Comparison of ENCODE assay signal across 8 cellular contexts in the genomic region with DNA sequence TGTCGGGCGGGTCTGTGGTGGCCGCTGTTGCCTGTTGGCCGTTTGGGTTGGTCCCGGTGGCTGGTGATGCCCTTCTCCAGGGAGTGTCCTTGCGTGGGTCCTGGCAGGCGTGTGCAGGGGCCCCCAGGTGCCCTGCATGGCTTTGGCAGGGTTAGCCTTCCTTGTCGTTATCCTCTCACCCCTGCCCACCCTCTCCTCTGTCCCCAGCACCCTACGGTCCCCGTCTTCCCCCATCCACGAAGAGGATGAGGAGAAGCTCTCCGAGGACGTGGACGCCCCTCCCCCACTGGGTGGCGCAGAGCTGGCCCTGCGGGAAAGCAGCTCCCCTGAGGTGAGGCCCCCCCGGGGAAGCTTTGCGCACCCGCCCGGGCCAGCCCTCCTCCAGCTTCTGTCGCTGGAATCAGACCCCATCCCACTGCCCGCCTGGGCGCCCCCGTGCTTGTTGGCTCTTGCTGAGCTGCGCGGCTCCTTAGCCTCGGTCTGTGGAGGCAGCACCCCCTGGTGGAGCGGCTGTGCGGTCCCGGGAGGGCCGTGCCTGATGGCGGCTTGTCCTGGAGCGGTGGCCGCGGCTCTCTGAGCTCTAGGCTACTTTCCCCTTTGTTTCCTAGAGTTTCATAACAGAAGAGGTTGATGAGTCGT. TPM values are rescaled to one million over a fixed set of nuclear protein-coding genes. Genes with fewer than 3 reads are reported as not detected.
DNase-seq lines count a peak whose midpoint lies in the region; ATAC-seq and TF ChIP-seq lines count a peak whose summit lies in the region.

No MANE protein-coding gene starts in this region.

- TF ChIP-seq CTCF in AG09319 (IDR thresholded peaks at IDR 0.05; ENCODE audit: low read depth, low read length) = peak; percentile 8

- no peak overlapping the region for H3K4me3 ChIP-seq in HUES64 (ENCODE audit: low read length)

- H3K4me1 ChIP-seq in HUES64 (ENCODE audit: insufficient read depth, low read length) = no peaks in the 10 kb centered on the region

- DNase-seq in AG09319 (ENCODE audit: extremely low read depth, low read depth) = no peak
- DNase-seq in activated naive CD4-positive, alpha-beta T cell treated with Interleukin-2 at 50 U/mL for 16 hours = peak; percentile 29
- peak; percentile 31 for DNase-seq in iris pigment epithelial cell (ENCODE audit: low read depth)
- peak; percentile 73 for DNase-seq in stimulated activated naive CD8-positive, alpha-beta T cell treated with anti-CD3 and anti-CD28 coated beads, Interleukin-15, Interleukin-2, amounts not matched to agents 100 U/mL and 50 U/mL, for 24 hours
- no peak for DNase-seq in NCI-H345 (lab: John Stamatoyannopoulos, UW)

- ATAC-seq in stimulated activated naive CD8-positive, alpha-beta T cell treated with anti-CD3 and anti-CD28 coated beads, Interleukin-15, Interleukin-2, amounts not matched to agents 100 U/mL and 50 U/mL, for 24 hours = peak; percentile 58
- ATAC-seq in HG02678 (IDR thresholded peaks at IDR 0.05; ENCODE audit: unreplicated experiment) (no peak), GM18519 (IDR thresholded peaks at IDR 0.05; ENCODE audit: low FRiP score, unreplicated experiment) (no peak)

- H3K9ac ChIP-seq in HUES64 (ENCODE audit: low read depth, low read length) = no peak overlapping the region

- WGBS in HUES64 = 79% methylated on average over 36 of the region's 36 CpGs

- H3K27ac ChIP-seq in HUES64 (ENCODE audit: low read depth, low read length) = peak overlapping the region; percentile 49; the same call in 1 of the 2 replicates

- peaks cover 35% of the 10 kb centered on the region for H3K36me3 ChIP-seq in HUES64 (ENCODE audit: insufficient read depth, low read length)

- no peaks in the 10 kb centered on the region for H3K27me3 ChIP-seq in HUES64 (ENCODE audit: insufficient read depth, low read length)

- H3K9me3 ChIP-seq in HUES64 (ENCODE audit: insufficient read depth, low read depth, low read length) = no peaks in the 10 kb centered on the region

RNA-seq across cellular contexts. Expression of a gene that starts 10.6 kb away (rescaled TPM):
- 32.0 TPM for polyA plus RNA-seq in HUES64 (2013, experiment 1 of 2)
- polyA plus RNA-seq in HUES64 (2013, experiment 2 of 2) = 26.4 TPM

RNA-seq across cellular contexts. Expression of a gene that starts 51.3 kb away (rescaled TPM):
- polyA plus RNA-seq in HUES64 (2013, experiment 1 of 2) = 12.6 TPM
- polyA plus RNA-seq in HUES64 (2013, experiment 2 of 2) = 12.7 TPM

RNA-seq across cellular contexts. Expression of a gene that starts 51.6 kb away (rescaled TPM):
- polyA plus RNA-seq in HUES64 (2013, experiment 1 of 2) = 0.60 TPM
- 1.0 TPM for polyA plus RNA-seq in HUES64 (2013, experiment 2 of 2)

RNA-seq across cellular contexts. Expression of a gene that starts 58.1 kb away (rescaled TPM):
- polyA plus RNA-seq in HUES64 (2013, experiment 1 of 2) = 37.3 TPM
- 40.3 TPM for polyA plus RNA-seq in HUES64 (2013, experiment 2 of 2)

Comparison
In these comparisons a context has a peak if more than half of its experiments do, and no peak if none do; other contexts are left out.
1. DNase-seq: peak in activated naive CD4-positive, alpha-beta T cell treated with Interleukin-2 at 50 U/mL for 16 hours (single experiment), iris pigment epithelial cell (single experiment) and stimulated activated naive CD8-positive, alpha-beta T cell treated with anti-CD3 and anti-CD28 coated beads, Interleukin-15, Interleukin-2, amounts not matched to agents 100 U/mL and 50 U/mL, for 24 hours (single experiment); none in AG09319 (single experiment) and NCI-H345 (single experiment).